ENCODE assay signal across 29 cellular contexts in the genomic region with DNA sequence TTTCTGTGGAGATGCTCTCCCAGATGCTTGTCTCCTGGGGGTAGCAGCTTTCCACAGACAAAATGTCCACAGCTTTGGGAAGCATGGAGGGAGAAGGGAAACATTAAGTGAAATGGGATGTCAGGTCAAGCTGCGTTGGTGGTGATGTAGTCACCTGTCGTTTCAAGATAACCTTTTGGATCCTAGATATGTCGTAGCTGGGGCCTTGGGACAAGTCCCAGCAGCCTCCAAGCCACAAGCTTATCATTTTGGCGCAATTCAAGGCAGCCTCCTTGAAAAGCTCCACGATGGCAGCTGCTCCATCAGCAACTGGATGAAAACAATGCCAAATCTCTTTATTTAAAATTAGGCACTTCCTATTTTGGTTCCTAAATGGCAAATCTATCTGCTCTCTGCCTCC. TPM values are rescaled to one million over a fixed set of nuclear protein-coding genes. Genes with fewer than 3 reads are reported as not detected.
"Had no signal": no experiment of that assay in that cellular context is flagged by ENCODE, and none has a peak within 500 bp of the region (broad histone marks: within the 10 kb centered on the region; RNA-seq: fewer than 3 reads in every experiment).

No MANE protein-coding gene starts in this region.

- H3K4me1 ChIP-seq: suprapubic skin had no signal

- H3K4me3 ChIP-seq: spleen, suprapubic skin, tibial artery had no signal

- H3K36me3 ChIP-seq: spleen, suprapubic skin, tibial artery had no signal

- H3K27ac ChIP-seq: spleen, suprapubic skin, tibial artery had no signal

- H3K9me3 ChIP-seq: spleen, suprapubic skin, tibial artery had no signal

- H3K27me3 ChIP-seq: suprapubic skin, tibial artery had no signal

- FAIRE-seq: bronchial epithelial cell, colon, endometrium, kidney had no signal

- DNase-seq: activated CD4-positive, alpha-beta T cell treated with anti-CD3 and anti-CD28 coated beads for 1 hour; activated CD4-positive, alpha-beta T cell treated with anti-CD3 and anti-CD28 coated beads, Interleukin-2, amount 10 ng/mL, durations not matched to agents 7 days and 5 days; activated CD8-positive, alpha-beta memory T cell treated with anti-CD3 and anti-CD28 coated beads, Interleukin-2, amount 50 U/mL, for 48 hours; activated gamma-delta T cell; activated T-cell treated with anti-CD3 and anti-CD28 coated beads, Interleukin-2, amount 50 U/mL, for 24 hours; amygdala; effector CD8-positive, alpha-beta T cell; head of caudate nucleus; hippocampal formation; immature natural killer cell; kidney; left colon; midbrain; nucleus accumbens; right cardiac atrium; spleen; stimulated activated naive CD4-positive, alpha-beta T cell; T-helper 2 cell; tibial artery had no signal

- ATAC-seq: left colon; naive thymus-derived CD4-positive, alpha-beta T cell; right cardiac atrium; WTC11 had no signal

RNA-seq across cellular contexts. Expression of gene RTL9, which starts 52.0 kb away (rescaled TPM):
- total RNA-seq: activated CD4-positive, alpha-beta memory T cell treated with anti-CD3 and anti-CD28 coated beads, Interleukin-2, amount 10 ng/mL, durations not matched to agents 7 days and 5 days; activated CD4-positive, alpha-beta T cell treated with anti-CD3 and anti-CD28 coated beads, Interleukin-2, amount 10 ng/mL, durations not matched to agents 7 days and 5 days; bronchial epithelial cell; dermis blood vessel endothelial cell; kidney; left colon; naive thymus-derived CD4-positive, alpha-beta T cell; pulmonary artery endothelial cell; spleen; ureter had no signal
- polyA plus RNA-seq: immature natural killer cell; naive thymus-derived CD4-positive, alpha-beta T cell; spleen had no signal
